In genomic region chr9:6877671-6878161, GRCh38 we compare ENCODE assay signal across 20 cellular contexts.
DNase-seq lines count a peak whose midpoint lies in the region; ATAC-seq and TF ChIP-seq lines count a peak whose summit lies in the region.
"Had no signal": no experiment of that assay in that cellular context is flagged by ENCODE, and none has a peak within 500 bp of the region (broad histone marks: within the 10 kb centered on the region; RNA-seq: fewer than 3 reads in every experiment).

No MANE protein-coding gene starts in this region.

- peaks cover 28% of the 10 kb centered on the region for H3K79me2 ChIP-seq in osteoblast (ENCODE audit: insufficient read depth, low read length)

- H3K27me3 ChIP-seq in osteoblast (ENCODE audit: insufficient read depth, low read length) (no peaks in the 10 kb centered on the region), ascending aorta (no peaks in the 10 kb centered on the region)
- H3K27me3 ChIP-seq: cardiac muscle cell, neural progenitor cell had no signal

- peak overlapping the region; percentile 28 for H3K27ac ChIP-seq in epithelial cell of prostate
- H3K27ac ChIP-seq in osteoblast (ENCODE audit: low read depth, low read length), result peak overlapping the region; percentile 68
- H3K27ac ChIP-seq in ascending aorta, result no peak overlapping the region
- H3K27ac ChIP-seq in coronary artery, result no peak overlapping the region
- H3K27ac ChIP-seq: cardiac muscle cell, HL-60, neural progenitor cell had no signal

- intact Hi-C loops in ascending aorta (cut with DNase I), result no loop called here

- H3K36me3 ChIP-seq in osteoblast (ENCODE audit: insufficient read depth, low read length), result no peaks in the 10 kb centered on the region
- H3K36me3 ChIP-seq in ascending aorta, result no peaks in the 10 kb centered on the region
- H3K36me3 ChIP-seq: cardiac muscle cell, neural progenitor cell had no signal

- peak overlapping the region; percentile 1 for H3K4me2 ChIP-seq in osteoblast (ENCODE audit: insufficient read depth, low read length)
- H3K4me2 ChIP-seq: neural progenitor cell had no signal

- no peaks in the 10 kb centered on the region for H3K9me3 ChIP-seq in osteoblast (ENCODE audit: low read depth, low read length)
- H3K9me3 ChIP-seq in ascending aorta, result no peaks in the 10 kb centered on the region
- H3K9me3 ChIP-seq in T-helper 17 cell (ENCODE audit: control insufficient read depth, low read length, poor library complexity, severe bottlenecking), result no peaks in the 10 kb centered on the region

- TF ChIP-seq CTCF in osteoblast (IDR thresholded peaks at IDR 0.05; ENCODE audit: extremely low read depth, low read depth, low read length) (no peak), ascending aorta (IDR thresholded peaks at IDR 0.05) (no peak), coronary artery (IDR thresholded peaks at IDR 0.05) (no peak)

- DNase-seq in Daoy (ENCODE audit: low read depth) (peak; percentile 31), M059J (ENCODE audit: low read depth) (peak; percentile 27), epithelial cell of prostate (ENCODE audit: low read depth, low spot score) (no peak), osteoblast (ENCODE audit: insufficient read length, low spot score, missing footprints) (peak; percentile 76), ascending aorta (ENCODE audit: low spot score in 2 of 2) (no peak), T-helper 17 cell (no peak), coronary artery (ENCODE audit: low spot score) (no peak)
- DNase-seq in stimulated activated naive CD4-positive, alpha-beta T cell treated with Interleukin-2 at 50 U/mL for 16 hours (lab: John Stamatoyannopoulos, UW), result no peak
- DNase-seq: activated CD8-positive, alpha-beta T cell treated with anti-CD3 and anti-CD28 coated beads for 36 hours; activated effector memory CD4-positive, alpha-beta T cell treated with anti-CD3 and anti-CD28 coated beads, Interleukin-2, amount 50 U/mL, for 16 hours; hypothalamus; NCI-H2029 treated with DMSO at 0.1 percent for 48 hours; NCI-H82; stimulated activated naive CD8-positive, alpha-beta T cell treated with anti-CD3 and anti-CD28 coated beads, Interleukin-15, Interleukin-2, amounts not matched to agents 100 U/mL and 50 U/mL, for 24 hours; T-helper 9 cell had no signal

- H3K27me3 Mint-ChIP-seq in T-helper 17 cell, result no peaks in the 10 kb centered on the region
- H3K27me3 Mint-ChIP-seq: activated CD8-positive, alpha-beta T cell treated with anti-CD3 and anti-CD28 coated beads for 36 hours had no signal

- peaks cover 26% of the 10 kb centered on the region for H3K4me1 Mint-ChIP-seq in T-helper 17 cell
- H3K4me1 Mint-ChIP-seq: neural progenitor cell had no signal

- H3K4me1 ChIP-seq in osteoblast (ENCODE audit: insufficient read depth, low read length) (peaks cover 24% of the 10 kb centered on the region), ascending aorta (no peaks in the 10 kb centered on the region)
- H3K4me1 ChIP-seq: neural progenitor cell had no signal

- no peak overlapping the region for H3K4me3 ChIP-seq in osteoblast (ENCODE audit: insufficient read depth, low read length)
- H3K4me3 ChIP-seq in ascending aorta, result no peak overlapping the region
- no peak overlapping the region for H3K4me3 ChIP-seq in coronary artery
- H3K4me3 ChIP-seq: cardiac muscle cell, neural progenitor cell had no signal

- no peak overlapping the region for H2AFZ ChIP-seq in osteoblast (ENCODE audit: low read length)
- H2AFZ ChIP-seq: neural progenitor cell had no signal

- H3K27ac Mint-ChIP-seq in T-helper 17 cell, result no peak overlapping the region
- H3K27ac Mint-ChIP-seq: activated CD8-positive, alpha-beta T cell treated with anti-CD3 and anti-CD28 coated beads for 36 hours; neural progenitor cell had no signal

- H4K20me1 ChIP-seq in osteoblast (ENCODE audit: insufficient read depth, low read length), result peaks cover 3% of the 10 kb centered on the region

- ATAC-seq in T-helper 17 cell, result no peak
- ATAC-seq: activated CD8-positive, alpha-beta T cell treated with anti-CD3 and anti-CD28 coated beads for 36 hours; HCT116; Right ventricle myocardium inferior; stimulated activated naive CD8-positive, alpha-beta T cell treated with anti-CD3 and anti-CD28 coated beads, Interleukin-15, Interleukin-2, amounts not matched to agents 100 U/mL and 50 U/mL, for 24 hours had no signal

- H3K36me3 Mint-ChIP-seq in T-helper 17 cell (ENCODE audit: low read depth), result peaks cover 4% of the 10 kb centered on the region
- H3K36me3 Mint-ChIP-seq: neural progenitor cell had no signal

- H3K4me3 Mint-ChIP-seq in T-helper 17 cell, result no peak overlapping the region
- H3K4me3 Mint-ChIP-seq: activated CD8-positive, alpha-beta T cell treated with anti-CD3 and anti-CD28 coated beads for 36 hours; neural progenitor cell had no signal

Comparison
In these comparisons a context has a peak if more than half of its experiments do, and no peak if none do; other contexts are left out.
1. DNase-seq: peak in Daoy (single experiment), M059J (single experiment) and osteoblast (single experiment); none in epithelial cell of prostate (single experiment), ascending aorta (0 of 2), T-helper 17 cell (0 of 3), coronary artery (single experiment) and stimulated activated naive CD4-positive, alpha-beta T cell treated with Interleukin-2 at 50 U/mL for 16 hours (single experiment).
2. H3K27ac ChIP-seq: peak in epithelial cell of prostate (single experiment) and osteoblast (single experiment); none in ascending aorta (0 of 2) and coronary artery (0 of 2).